ENCODE assay signal across 25 cellular contexts in the genomic region with DNA sequence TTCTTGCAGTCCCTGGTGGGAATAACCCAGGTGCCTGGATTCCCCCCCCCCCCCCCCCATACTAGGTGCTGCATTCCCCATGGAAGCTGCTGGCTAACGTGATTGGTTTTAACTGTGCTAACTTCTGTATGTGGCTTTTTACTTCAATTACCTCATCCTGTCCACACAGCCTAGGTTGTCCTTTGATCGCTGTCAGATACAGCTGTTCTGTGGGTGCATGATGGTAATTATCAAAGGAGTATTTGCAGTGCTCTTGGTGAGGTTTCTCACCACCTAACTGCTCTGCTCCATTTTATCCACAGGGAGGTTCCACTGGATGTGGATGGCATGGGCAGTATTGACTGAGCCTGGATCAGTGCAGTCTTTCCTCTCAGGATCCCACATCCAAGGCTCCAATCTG.
"Had no signal": no experiment of that assay in that cellular context is flagged by ENCODE, and none has a peak within 500 bp of the region (broad histone marks: within the 10 kb centered on the region; RNA-seq: fewer than 3 reads in every experiment).

No MANE protein-coding gene starts in this region.

- H3K36me3 ChIP-seq: colonic mucosa, esophagus muscularis mucosa, esophagus squamous epithelium, gastrocnemius medialis, gastroesophageal sphincter, heart left ventricle, heart right ventricle had no signal

- H3K27ac ChIP-seq: colonic mucosa, coronary artery, dorsolateral prefrontal cortex, epithelial cell of prostate, esophagus muscularis mucosa, esophagus squamous epithelium, foreskin keratinocyte, gastrocnemius medialis, gastroesophageal sphincter, heart left ventricle, heart right ventricle, hepatocyte had no signal

- H3K4me2 ChIP-seq: hepatocyte had no signal

- H3K4me3 ChIP-seq: colonic mucosa, coronary artery, dorsolateral prefrontal cortex, esophagus muscularis mucosa, esophagus squamous epithelium, gastrocnemius medialis, gastroesophageal sphincter, heart left ventricle, heart right ventricle, hepatocyte had no signal

- H3K9me3 ChIP-seq: colonic mucosa, esophagus muscularis mucosa, esophagus squamous epithelium, gastrocnemius medialis, gastroesophageal sphincter, heart left ventricle, heart right ventricle had no signal

- H3K27me3 ChIP-seq: colonic mucosa, esophagus muscularis mucosa, foreskin keratinocyte, gastrocnemius medialis, heart left ventricle, hepatocyte had no signal

- H2AFZ ChIP-seq: hepatocyte had no signal

- ATAC-seq: effector memory CD8-positive, alpha-beta T cell; esophagus mucosa; foreskin keratinocyte; gastrocnemius medialis; gastroesophageal sphincter; heart left ventricle; heart right ventricle had no signal

- H3K4me1 ChIP-seq: colonic mucosa, esophagus muscularis mucosa, esophagus squamous epithelium, gastrocnemius medialis, gastroesophageal sphincter, heart left ventricle, heart right ventricle had no signal

- H3K79me2 ChIP-seq: hepatocyte had no signal

- DNase-seq: colonic mucosa; cortex of kidney; dermis blood vessel endothelial cell; dorsolateral prefrontal cortex; effector CD4-positive, alpha-beta T cell; effector CD8-positive, alpha-beta T cell; effector memory CD4-positive, alpha-beta T cell; effector memory CD8-positive, alpha-beta T cell; endodermal cell; erythroblast; esophagus squamous epithelium; foreskin fibroblast; foreskin keratinocyte; foreskin melanocyte; gastrocnemius medialis; glutamatergic neuron; head of caudate nucleus; heart left ventricle; heart right ventricle had no signal
